ENCODE assay signal across 7 cellular contexts in the genomic region with DNA sequence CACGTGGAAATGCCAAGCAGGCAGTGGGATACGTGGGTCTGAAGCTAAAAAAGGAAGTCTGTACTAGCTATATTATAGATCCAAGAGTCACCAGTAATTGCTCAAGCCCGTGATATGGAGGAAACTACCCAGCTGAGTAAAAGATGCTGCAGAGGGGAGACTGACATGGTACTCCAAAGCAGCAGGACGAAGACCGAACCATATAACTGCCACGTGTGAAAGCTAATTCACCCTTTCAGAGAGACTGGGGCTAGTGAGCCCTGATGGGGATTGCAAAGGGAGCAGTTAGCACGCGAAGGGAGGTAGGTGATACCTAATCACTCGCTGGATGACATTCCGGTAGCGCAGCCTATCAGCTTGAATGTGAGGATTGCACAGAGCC. TPM values are rescaled to one million over a fixed set of nuclear protein-coding genes. Genes with fewer than 3 reads are reported as not detected.
A peak's percentile ranks its signal among the peaks of the same experiment; 100 is the strongest.
DNase-seq lines count a peak whose midpoint lies in the region; ATAC-seq and TF ChIP-seq lines count a peak whose summit lies in the region.

No MANE protein-coding gene starts in this region.

- H3K27me3 ChIP-seq in Karpas-422 (ENCODE audit: low read length) (no peaks in the 10 kb centered on the region), right atrium auricular region (no peaks in the 10 kb centered on the region)

- H3K27ac ChIP-seq in Karpas-422 (ENCODE audit: low read length): peak overlapping the region; percentile 68
- H3K27ac ChIP-seq in right atrium auricular region: peak overlapping the region; percentile 91 to 94
- H3K27ac ChIP-seq in skin epidermis: peak overlapping the region; percentile 54 to 94 (median 88)

- CTCF ChIA-PET in activated CD8-positive, alpha-beta T cell treated with anti-CD3 and anti-CD28 coated beads, Interleukin-2, amount 10 ng/mL, durations not matched to agents 7 days and 5 days (lab: Charles Lee): interaction anchor here (1.0 to 7.5 kb wide), 23 partner anchors 9 to 378 kb away, joined by 3 to 79 read pairs (median 6); partner anchors contain the start of genes HIPK1 and OLFML3

- H2AFZ ChIP-seq in Karpas-422 (ENCODE audit: low read length): peak overlapping the region; percentile 38

- peak overlapping the region; percentile 97 for H3K4me3 Mint-ChIP-seq in activated CD8-positive, alpha-beta T cell treated with anti-CD3 and anti-CD28 coated beads, Interleukin-2, amount 10 ng/mL, durations not matched to agents 7 days and 5 days

- H3K9ac ChIP-seq in Karpas-422 (ENCODE audit: low read length): peak overlapping the region; percentile 74

- H4K20me1 ChIP-seq in Karpas-422 (ENCODE audit: insufficient read depth, low read depth, low read length): no peaks in the 10 kb centered on the region

- H3K4me3 ChIP-seq in Karpas-422 (ENCODE audit: low read length) (peak overlapping the region; percentile 76), right atrium auricular region (peak overlapping the region; percentile 72 to 74), skin epidermis (peak overlapping the region; percentile 45 to 93 (median 70))

- H3K36me3 ChIP-seq in Karpas-422 (ENCODE audit: insufficient read depth, low read length) (peaks cover 35% of the 10 kb centered on the region), right atrium auricular region (peaks cover 28% of the 10 kb centered on the region)

- H3K9me3 Mint-ChIP-seq in activated CD8-positive, alpha-beta T cell treated with anti-CD3 and anti-CD28 coated beads, Interleukin-2, amount 10 ng/mL, durations not matched to agents 7 days and 5 days (ENCODE audit: insufficient read depth): no peaks in the 10 kb centered on the region

- no peak for DNase-seq in Karpas-422
- no peak for DNase-seq in activated CD8-positive, alpha-beta T cell treated with anti-CD3 and anti-CD28 coated beads, Interleukin-2, amount 10 ng/mL, durations not matched to agents 7 days and 5 days
- DNase-seq in right atrium auricular region (ENCODE audit: low spot score): no peak

- no peaks in the 10 kb centered on the region for H3K27me3 Mint-ChIP-seq in activated CD8-positive, alpha-beta T cell treated with anti-CD3 and anti-CD28 coated beads, Interleukin-2, amount 10 ng/mL, durations not matched to agents 7 days and 5 days (ENCODE audit: low read depth)

- H3K4me1 Mint-ChIP-seq in activated CD8-positive, alpha-beta T cell treated with anti-CD3 and anti-CD28 coated beads, Interleukin-2, amount 10 ng/mL, durations not matched to agents 7 days and 5 days (ENCODE audit: low read depth): peaks cover 66% of the 10 kb centered on the region

- H3K27ac Mint-ChIP-seq in activated CD8-positive, alpha-beta T cell treated with anti-CD3 and anti-CD28 coated beads, Interleukin-2, amount 10 ng/mL, durations not matched to agents 7 days and 5 days: peak overlapping the region; percentile 96

- H3K9me3 ChIP-seq in Karpas-422 (ENCODE audit: low read length): no peaks in the 10 kb centered on the region
- no peaks in the 10 kb centered on the region for H3K9me3 ChIP-seq in right atrium auricular region

- POLR2A ChIA-PET in activated CD8-positive, alpha-beta T cell treated with anti-CD3 and anti-CD28 coated beads, Interleukin-2, amount 10 ng/mL, durations not matched to agents 7 days and 5 days (lab: Charles Lee): interaction anchor here (0.6 to 5.5 kb wide), 18 partner anchors 11 to 93 kb away, joined by 3 to 110 read pairs (median 4); partner anchors contain the start of genes HIPK1 and RSBN1

- peaks cover 53% of the 10 kb centered on the region for H3K79me2 ChIP-seq in Karpas-422 (ENCODE audit: low read length)

- ATAC-seq in GM18499 (IDR thresholded peaks at IDR 0.05; ENCODE audit: insufficient read depth, unreplicated experiment): peak; percentile 11
- ATAC-seq in GM21786 (IDR thresholded peaks at IDR 0.05; ENCODE audit: unreplicated experiment): peak; percentile 25
- peak; percentile 49 for ATAC-seq in activated CD8-positive, alpha-beta T cell treated with anti-CD3 and anti-CD28 coated beads, Interleukin-2, amount 10 ng/mL, durations not matched to agents 7 days and 5 days
- no peak for ATAC-seq in HG02970 (IDR thresholded peaks at IDR 0.05; ENCODE audit: low FRiP score, unreplicated experiment)

- peak overlapping the region; percentile 78 for H3K4me2 ChIP-seq in Karpas-422 (ENCODE audit: low read depth, low read length, poor library complexity, severe bottlenecking)

- H3K36me3 Mint-ChIP-seq in activated CD8-positive, alpha-beta T cell treated with anti-CD3 and anti-CD28 coated beads, Interleukin-2, amount 10 ng/mL, durations not matched to agents 7 days and 5 days (ENCODE audit: low read depth): peaks cover 59% of the 10 kb centered on the region

- TF ChIP-seq CTCF in right atrium auricular region (IDR thresholded peaks at IDR 0.05): no peak

- no peaks in the 10 kb centered on the region for H3K9me2 ChIP-seq in Karpas-422 (replicated peaks; ENCODE audit: insufficient read depth, low read length)

- H3K4me1 ChIP-seq in Karpas-422 (ENCODE audit: low read length): peaks cover 21% of the 10 kb centered on the region
- peaks cover 0 to 21% of the 10 kb centered on the region in 2 donors for H3K4me1 ChIP-seq in right atrium auricular region

RNA-seq across cellular contexts. Expression of gene AP4B1, which starts 0.3 kb away (rescaled TPM):
- total RNA-seq in Karpas-422 (2014; rRNA removed; shearing (Covaris generic); ENCODE audit: low replicate concordance): 35.3 and 64.0 TPM in 2 replicates
- 10 to 100 TPM; 42.9 to 44.9 TPM for total RNA-seq in activated CD8-positive, alpha-beta T cell treated with anti-CD3 and anti-CD28 coated beads, Interleukin-2, amount 10 ng/mL, durations not matched to agents 7 days and 5 days
- total RNA-seq in right atrium auricular region: 1 to 10 TPM; 8.3 to 9.6 TPM

RNA-seq across cellular contexts. Expression of gene DCLRE1B, which starts 0.8 kb away (rescaled TPM):
- 7.6 and 11.3 TPM in 2 replicates for total RNA-seq in Karpas-422 (2014; rRNA removed; shearing (Covaris generic); ENCODE audit: low replicate concordance)
- total RNA-seq in activated CD8-positive, alpha-beta T cell treated with anti-CD3 and anti-CD28 coated beads, Interleukin-2, amount 10 ng/mL, durations not matched to agents 7 days and 5 days: 10 to 100 TPM; 19.6 to 19.7 TPM
- 1 to 10 TPM; 1.4 to 2.4 TPM for total RNA-seq in right atrium auricular region

RNA-seq across cellular contexts. Expression of gene BCL2L15, which starts 16.9 kb away (rescaled TPM):
- total RNA-seq in Karpas-422 (2014; rRNA removed; shearing (Covaris generic); ENCODE audit: low replicate concordance): 0.48 and 1.0 TPM in 2 replicates
- 1 to 10 TPM; 1.0 to 1.1 TPM for total RNA-seq in activated CD8-positive, alpha-beta T cell treated with anti-CD3 and anti-CD28 coated beads, Interleukin-2, amount 10 ng/mL, durations not matched to agents 7 days and 5 days
- under 1 TPM in 1 of 2 donors, not detected in 1; 0.08 TPM for total RNA-seq in right atrium auricular region

RNA-seq across cellular contexts. Expression of gene HIPK1, which starts 24.8 kb away (rescaled TPM):
- total RNA-seq in Karpas-422 (2014; rRNA removed; shearing (Covaris generic); ENCODE audit: low replicate concordance): 25.7 and 36.0 TPM in 2 replicates
- total RNA-seq in activated CD8-positive, alpha-beta T cell treated with anti-CD3 and anti-CD28 coated beads, Interleukin-2, amount 10 ng/mL, durations not matched to agents 7 days and 5 days: 10 to 100 TPM; 89.3 to 92.7 TPM
- total RNA-seq in right atrium auricular region: 10 to 100 TPM; 50.1 to 58.1 TPM

RNA-seq across cellular contexts. Expression of gene PTPN22, which starts 32.8 kb away (rescaled TPM):
- total RNA-seq in Karpas-422 (2014; rRNA removed; shearing (Covaris generic); ENCODE audit: low replicate concordance): 22.8 and 43.3 TPM in 2 replicates
- 10 to 100 TPM; 74.8 to 78.9 TPM for total RNA-seq in activated CD8-positive, alpha-beta T cell treated with anti-CD3 and anti-CD28 coated beads, Interleukin-2, amount 10 ng/mL, durations not matched to agents 7 days and 5 days
- 1 to 10 TPM in 1 of 2 donors, under 1 TPM in 1; 0.33 to 2.0 TPM for total RNA-seq in right atrium auricular region
